Comparison of ENCODE assay signal across 8 cellular contexts in genomic region chr7:13279854-13280435, GRCh38.
DNase-seq lines count a peak whose midpoint lies in the region; ATAC-seq, FAIRE-seq and TF ChIP-seq lines count a peak whose summit lies in the region.

No MANE protein-coding gene starts in this region.

- H3K9me3 ChIP-seq in heart left ventricle (no peaks in the 10 kb centered on the region), right cardiac atrium (ENCODE audit: control insufficient read depth, low read length) (no peaks in the 10 kb centered on the region)

- H3K27me3 Mint-ChIP-seq in progenitor cell of endocrine pancreas: no peaks in the 10 kb centered on the region

- intact Hi-C loops in heart left ventricle (cut with DNase I) (loop anchor here (2.0 to 10.0 kb wide), 9 partner anchors 462 to 1412 kb away; no protein-coding TSS in a partner anchor), right cardiac atrium (cut with DNase I) (loop anchor here in 3 of 4 donors (5.0 kb wide), 1 partner anchor 1412 kb away; no protein-coding TSS in a partner anchor)

- no peak for DNase-seq in heart left ventricle
- DNase-seq in right cardiac atrium: no peak
- peak; percentile 51 for DNase-seq in NCI-H774 (lab: John Stamatoyannopoulos, UW)
- peak; percentile 47 for DNase-seq in dermis blood vessel endothelial cell
- DNase-seq in progenitor cell of endocrine pancreas (ENCODE audit: low spot score, unreplicated experiment): no peak
- DNase-seq in effector CD4-positive, alpha-beta T cell: no peak
- no peak for DNase-seq in Ammon's horn (ENCODE audit: low spot score)
- no peak for DNase-seq in HTR-8/SVneo (ENCODE audit: insufficient read length, low spot score)

- H3K4me1 Mint-ChIP-seq in progenitor cell of endocrine pancreas (ENCODE audit: low read depth): no peaks in the 10 kb centered on the region

- no peak overlapping the region for H3K27ac ChIP-seq in heart left ventricle
- H3K27ac ChIP-seq in right cardiac atrium (ENCODE audit: low read length): no peak overlapping the region

- FAIRE-seq in HTR-8/SVneo (lab: Jason Lieb, UNC): no peak

- no peak overlapping the region for H3K4me3 ChIP-seq in heart left ventricle
- H3K4me3 ChIP-seq in right cardiac atrium (ENCODE audit: low read length): no peak overlapping the region

- no peaks in the 10 kb centered on the region for H3K27me3 ChIP-seq in heart left ventricle
- H3K27me3 ChIP-seq in right cardiac atrium (ENCODE audit: control insufficient read depth, insufficient read depth): no peaks in the 10 kb centered on the region

- TF ChIP-seq CTCF in heart left ventricle (IDR thresholded peaks at IDR 0.05) (peak; percentile 29 to 66 (median 52)), progenitor cell of endocrine pancreas (IDR thresholded peaks at IDR 0.05; ENCODE audit: unreplicated experiment) (peak; percentile 67)

- WGBS in heart left ventricle, 4 donors: 26 to 31% (median 29%) methylated on average over 3 of the region's 3 CpGs
- WGBS in right cardiac atrium: 28% methylated on average over 3 of the region's 3 CpGs

- H3K36me3 Mint-ChIP-seq in progenitor cell of endocrine pancreas (ENCODE audit: insufficient read depth): no peaks in the 10 kb centered on the region

- no peaks in the 10 kb centered on the region for H3K36me3 ChIP-seq in heart left ventricle

- H3K4me1 ChIP-seq in heart left ventricle (no peaks in the 10 kb centered on the region), right cardiac atrium (ENCODE audit: control insufficient read depth, insufficient read depth, low read length) (no peaks in the 10 kb centered on the region)

- H3K9me3 Mint-ChIP-seq in progenitor cell of endocrine pancreas (ENCODE audit: low read depth): no peaks in the 10 kb centered on the region

- ATAC-seq in heart left ventricle (no peak), right cardiac atrium (no peak)

- H3K4me3 Mint-ChIP-seq in progenitor cell of endocrine pancreas (ENCODE audit: low read depth): no peak overlapping the region

- H3K27ac Mint-ChIP-seq in progenitor cell of endocrine pancreas: no peak overlapping the region

- TF ChIP-seq POLR2A in heart left ventricle (IDR thresholded peaks at IDR 0.05): no peak

Comparison
In these comparisons a context has a peak if more than half of its experiments do, and no peak if none do; other contexts are left out.
1. DNase-seq: peak in NCI-H774 (single experiment) and dermis blood vessel endothelial cell (single experiment); none in heart left ventricle (0 of 5), right cardiac atrium (0 of 3), progenitor cell of endocrine pancreas (single experiment), effector CD4-positive, alpha-beta T cell (single experiment), Ammon's horn (single experiment) and HTR-8/SVneo (single experiment).